ENCODE assay signal across 27 cellular contexts in the genomic region with DNA sequence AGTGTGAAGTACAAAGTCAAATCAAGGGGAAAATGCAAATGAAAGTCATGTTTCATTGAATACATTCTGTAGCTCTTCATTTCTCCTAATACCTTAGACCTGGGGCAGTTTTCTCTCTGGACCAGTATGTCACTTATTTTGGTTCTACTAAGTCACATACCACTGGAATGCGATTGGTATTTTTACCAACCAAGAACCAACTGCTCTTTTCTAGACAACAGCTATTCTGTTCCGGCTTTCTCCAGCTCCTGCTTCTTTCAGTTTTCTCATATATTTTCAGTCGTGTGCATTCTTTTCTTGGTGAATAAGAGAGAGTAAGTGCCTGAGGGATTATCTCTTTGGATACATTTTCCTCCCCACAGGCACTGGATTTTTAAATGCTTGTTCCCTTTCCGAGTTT. TPM values are rescaled to one million over a fixed set of nuclear protein-coding genes. Genes with fewer than 3 reads are reported as not detected.
DNase-seq lines count a peak whose midpoint lies in the region; ATAC-seq, FAIRE-seq and TF ChIP-seq lines count a peak whose summit lies in the region.
"Had no signal": no experiment of that assay in that cellular context is flagged by ENCODE, and none has a peak within 500 bp of the region (broad histone marks: within the 10 kb centered on the region; RNA-seq: fewer than 3 reads in every experiment).

No MANE protein-coding gene starts in this region.

- H3K4me3 ChIP-seq in A549 (peak overlapping the region; percentile 17; the same call in 2 of the 3 replicates), astrocyte of the cerebellum (ENCODE audit: low read depth, low read length) (no peak overlapping the region), kidney epithelial cell (ENCODE audit: low read depth, low read length) (peak overlapping the region; percentile 14), uterus (no peak overlapping the region), psoas muscle (no peak overlapping the region)
- H3K4me3 ChIP-seq: left lung, suprapubic skin had no signal

- H3K4me1 ChIP-seq in A549 = peaks cover 16% of the 10 kb centered on the region
- H3K4me1 ChIP-seq in uterus = no peaks in the 10 kb centered on the region
- H3K4me1 ChIP-seq in psoas muscle = no peaks in the 10 kb centered on the region
- H3K4me1 ChIP-seq: left lung, suprapubic skin had no signal

- POLR2A ChIA-PET in A549 (lab: Yijun Ruan, JAX) = no interaction called here

- ATAC-seq in A549 (peak in 1 of 2 experiments; percentile 22; a peak in 2 of 6 replicates), psoas muscle (no peak)
- ATAC-seq: activated T-cell treated with anti-CD3 and anti-CD28 coated beads, Interleukin-2, amount 50 U/mL, for 72 hours; left lung had no signal

- in situ Hi-C loops in astrocyte of the cerebellum (cut with HindIII; ENCODE audit: low sequenced_read_pairs) = no loop called here
- in situ Hi-C loops in GM13976 (cut with MboI; ENCODE audit: low sequenced_read_pairs, unreplicated experiment) = no loop called here

- CTCF ChIA-PET in A549 (lab: Yijun Ruan, JAX) = no interaction called here

- peaks cover 2% of the 10 kb centered on the region for H3K27me3 Mint-ChIP-seq in glutamatergic neuron (ENCODE audit: unreplicated experiment)

- no peaks in the 10 kb centered on the region for H3K9me3 Mint-ChIP-seq in glutamatergic neuron (ENCODE audit: unreplicated experiment)
- H3K9me3 Mint-ChIP-seq: activated B cell treated with CpG ODN at 0.5 μM for 24 hours; activated CD4-positive, alpha-beta memory T cell treated with anti-CD3 and anti-CD28 coated beads for 36 hours had no signal

- TF ChIP-seq POLR2A in A549 (IDR thresholded peaks at IDR 0.05; ENCODE audit: low read length) = no peak
- no peak for TF ChIP-seq POLR2A in uterus (IDR thresholded peaks at IDR 0.05)

- FAIRE-seq in A549 (lab: Jason Lieb, UNC) = no peak
- FAIRE-seq: frontal cortex had no signal

- H3K36me3 Mint-ChIP-seq in glutamatergic neuron (ENCODE audit: unreplicated experiment) = no peaks in the 10 kb centered on the region
- H3K36me3 Mint-ChIP-seq: activated CD4-positive, alpha-beta memory T cell treated with anti-CD3 and anti-CD28 coated beads for 36 hours; brain; CD14-positive monocyte had no signal

- 14% methylated on average over 4 of the region's 4 CpGs for WGBS in A549 (ENCODE audit: missing lambda C conversion rate)
- WGBS in psoas muscle, 3 donors = 16 to 31% (median 29%) methylated on average over 4 of the region's 4 CpGs

- intact Hi-C loops in uterus (cut with DNase I; ENCODE audit: low total_unique reads) (no loop called here), psoas muscle (cut with DNase I) (no loop called here)

- H3K4me2 ChIP-seq in A549 = peak overlapping the region; percentile 74

- DNase-seq in A549 (ENCODE audit: low read depth in 1 of 2, low spot score in 1 of 2) (no peak), LHCN-M2 (ENCODE audit: low read depth) (peak; percentile 64), astrocyte of the cerebellum (ENCODE audit: low read depth) (peak; percentile 3), kidney epithelial cell (ENCODE audit: low read depth) (peak; percentile 39), uterus (no peak), GM13976 (ENCODE audit: low spot score) (no peak), glutamatergic neuron (no peak), psoas muscle (no peak)
- DNase-seq: activated B cell treated with CpG ODN at 0.5 μM for 24 hours; activated CD4-positive, alpha-beta memory T cell treated with anti-CD3 and anti-CD28 coated beads for 36 hours; activated naive CD4-positive, alpha-beta T cell treated with anti-CD3 and anti-CD28 coated beads, Interleukin-2, amount 50 U/mL, for 16 hours; activated T-cell treated with anti-CD3 and anti-CD28 coated beads, Interleukin-2, amount 50 U/mL, for 72 hours; DMS153; KG1; left lung; NCI-H1048; NCI-H2029; NCI-H446 treated with DMSO at 0.1 percent for 48 hours; SHP77 treated with DMSO at 0.1 percent for 48 hours had no signal

- H3K4me1 Mint-ChIP-seq in glutamatergic neuron (ENCODE audit: low read depth, unreplicated experiment) = peaks cover 7% of the 10 kb centered on the region

- TF ChIP-seq CTCF in A549 (IDR thresholded peaks at IDR 0.05) (no peak), astrocyte of the cerebellum (IDR thresholded peaks at IDR 0.05; ENCODE audit: low read depth, low read length, missing control alignments) (no peak), kidney epithelial cell (IDR thresholded peaks at IDR 0.05; ENCODE audit: insufficient read depth, low read length, poor library complexity, severe bottlenecking) (no peak), uterus (IDR thresholded peaks at IDR 0.05) (no peak), GM13976 (IDR thresholded peaks at IDR 0.05; ENCODE audit: borderline replicate concordance, control extremely low read depth, extremely low read depth, insufficient read depth, missing control alignments) (no peak), glutamatergic neuron (IDR thresholded peaks at IDR 0.05; ENCODE audit: partially characterized antibody, unreplicated experiment) (no peak), psoas muscle (IDR thresholded peaks at IDR 0.05) (no peak)

- no peaks in the 10 kb centered on the region for H3K36me3 ChIP-seq in kidney epithelial cell (ENCODE audit: control insufficient read depth, insufficient read depth, low read length)
- no peaks in the 10 kb centered on the region for H3K36me3 ChIP-seq in uterus
- H3K36me3 ChIP-seq in psoas muscle (ENCODE audit: insufficient read depth in 1 of 2, low read depth in 1 of 2) = no peaks in the 10 kb centered on the region
- H3K36me3 ChIP-seq: left lung, neutrophil, suprapubic skin had no signal

- TF ChIP-seq RAD21 in A549 (conservative IDR thresholded peaks at IDR 0.05 in 1 of 2, IDR thresholded peaks at IDR 0.05 in 1 of 2) = no peak

- H3K9me3 ChIP-seq in A549 (no peaks in the 10 kb centered on the region), uterus (no peaks in the 10 kb centered on the region), psoas muscle (no peaks in the 10 kb centered on the region)
- H3K9me3 ChIP-seq: left lung, neutrophil, suprapubic skin had no signal

- no peak for TF ChIP-seq EP300 in A549 (IDR thresholded peaks at IDR 0.05)

- H3K27ac ChIP-seq in A549 (peak overlapping the region; percentile 36 to 44; a peak in 5 of 6 replicates), uterus (no peak overlapping the region), psoas muscle (no peak overlapping the region)
- H3K27ac ChIP-seq: left lung, neutrophil, suprapubic skin had no signal

- H3K4me3 Mint-ChIP-seq in glutamatergic neuron (ENCODE audit: unreplicated experiment) = no peak overlapping the region
- H3K4me3 Mint-ChIP-seq: activated B cell treated with CpG ODN at 0.5 μM for 24 hours; activated CD4-positive, alpha-beta memory T cell treated with anti-CD3 and anti-CD28 coated beads for 36 hours; activated T-cell treated with anti-CD3 and anti-CD28 coated beads, Interleukin-2, amount 50 U/mL, for 72 hours; brain; CD14-positive monocyte had no signal

- H3K27me3 ChIP-seq in kidney epithelial cell (ENCODE audit: control insufficient read depth, insufficient read depth, low read length) (no peaks in the 10 kb centered on the region), uterus (no peaks in the 10 kb centered on the region), psoas muscle (ENCODE audit: insufficient read depth in 3 of 3, low read length in 2 of 3) (peaks cover 0 to 9% (median 0%) of the 10 kb centered on the region in 3 donors)
- H3K27me3 ChIP-seq: suprapubic skin had no signal

- H3K27ac Mint-ChIP-seq in glutamatergic neuron (ENCODE audit: unreplicated experiment) = no peak overlapping the region
- H3K27ac Mint-ChIP-seq: activated B cell treated with CpG ODN at 0.5 μM for 24 hours; activated CD4-positive, alpha-beta memory T cell treated with anti-CD3 and anti-CD28 coated beads for 36 hours; activated T-cell treated with anti-CD3 and anti-CD28 coated beads, Interleukin-2, amount 50 U/mL, for 72 hours; CD14-positive monocyte had no signal

TF ChIP-seq in A549, 52 proteins besides CTCF, POLR2A, EP300 and RAD21 (continues in another document):
- TF ChIP-seq POLR2AphosphoS2 (conservative IDR thresholded peaks at IDR 0.05; ENCODE audit: low read length) = no peak
- TF ChIP-seq KDM1A (IDR thresholded peaks at IDR 0.05; ENCODE audit: low read depth) = no peak
- TF ChIP-seq TP53 (CRISPR knock-in tag; IDR thresholded peaks at IDR 0.05) = no peak
- TF ChIP-seq BHLHE40 (IDR thresholded peaks at IDR 0.05; ENCODE audit: low read depth, low read length) = no peak
- TF ChIP-seq CHD4 (IDR thresholded peaks at IDR 0.05; ENCODE audit: borderline replicate concordance) = no peak
- no peak for TF ChIP-seq NPAS2 (CRISPR knock-in tag; IDR thresholded peaks at IDR 0.05; ENCODE audit: borderline replicate concordance)
- no peak for TF ChIP-seq ZNF302 (CRISPR knock-in tag; IDR thresholded peaks at IDR 0.05)
- TF ChIP-seq KDM5A (IDR thresholded peaks at IDR 0.05) = no peak
- no peak for TF ChIP-seq CHD2 (IDR thresholded peaks at IDR 0.05; ENCODE audit: low read length, partially characterized antibody)
- TF ChIP-seq JUN (IDR thresholded peaks at IDR 0.05) = no peak
- no peak for TF ChIP-seq EHF (CRISPR knock-in tag; IDR thresholded peaks at IDR 0.05)
- TF ChIP-seq HMGXB4 (CRISPR knock-in tag; IDR thresholded peaks at IDR 0.05; ENCODE audit: borderline replicate concordance) = no peak
- TF ChIP-seq CBX2 (IDR thresholded peaks at IDR 0.05; ENCODE audit: borderline replicate concordance, low read depth) = no peak

RNA-seq across cellular contexts. Expression of gene SPACA1, which starts 39.2 kb away (rescaled TPM):
- polyA plus RNA-seq in A549 (2011; rRNA removed) (not detected in 2 replicates), A549 (2017; fragmentation: RNase III; extraction: RNeasy Plus Mini Kit Qiagen cat#74134 plus additional on column Dnase treatment) (not detected in 3 replicates), psoas muscle (not detected)
- polyA plus RNA-seq in A549 (2012; cell fraction: cytosol; rRNA removed) = not detected in 2 replicates
- not detected in 2 replicates for polyA plus RNA-seq in A549 (2012; cell fraction: nucleus; rRNA removed)
- polyA minus RNA-seq in A549 (2011; rRNA and poly(A)+ RNA removed) = not detected in 2 replicates
- total RNA-seq in LHCN-M2 (2014; rRNA removed) (not detected in 2 replicates), kidney epithelial cell (not detected in 2 replicates), uterus (not detected), glutamatergic neuron (ENCODE audit: unreplicated experiment) (not detected), psoas muscle (not detected)
- polyA plus RNA-seq in LHCN-M2 (2012) = not detected
- total RNA-seq: activated B cell treated with CpG ODN at 0.5 μM for 24 hours; activated CD4-positive, alpha-beta memory T cell treated with anti-CD3 and anti-CD28 coated beads for 36 hours; activated T-cell treated with anti-CD3 and anti-CD28 coated beads, Interleukin-2, amount 50 U/mL, for 72 hours; dermis blood vessel endothelial cell; frontal cortex; left lung; mononuclear cell; suprapubic skin had no signal
- polyA plus RNA-seq: AG04450, CD14-positive monocyte had no signal

Comparison
In these comparisons a context has a peak if more than half of its experiments do, and no peak if none do; other contexts are left out.
1. DNase-seq: peak in LHCN-M2 (single experiment), astrocyte of the cerebellum (single experiment) and kidney epithelial cell (single experiment); none in A549 (0 of 2), uterus (0 of 2), GM13976 (single experiment), glutamatergic neuron (single experiment) and psoas muscle (0 of 2).
2. H3K27ac ChIP-seq: peak in A549 (2 of 2); none in uterus (0 of 2) and psoas muscle (single experiment).
3. H3K4me3 ChIP-seq: peak in A549 (single experiment) and kidney epithelial cell (single experiment); none in astrocyte of the cerebellum (single experiment), uterus (0 of 2) and psoas muscle (single experiment).